In genomic region chr3:8929860-8930259, GRCh38 we compare ENCODE assay signal across 1 cellular context.
TF ChIP-seq lines count a peak whose summit lies in the region.

No MANE protein-coding gene starts in this region.

TF ChIP-seq in K562, 482 proteins besides CTCF, POLR2A, EP300 and RAD21 (continued from another document):
- TF ChIP-seq, protein P1, sequence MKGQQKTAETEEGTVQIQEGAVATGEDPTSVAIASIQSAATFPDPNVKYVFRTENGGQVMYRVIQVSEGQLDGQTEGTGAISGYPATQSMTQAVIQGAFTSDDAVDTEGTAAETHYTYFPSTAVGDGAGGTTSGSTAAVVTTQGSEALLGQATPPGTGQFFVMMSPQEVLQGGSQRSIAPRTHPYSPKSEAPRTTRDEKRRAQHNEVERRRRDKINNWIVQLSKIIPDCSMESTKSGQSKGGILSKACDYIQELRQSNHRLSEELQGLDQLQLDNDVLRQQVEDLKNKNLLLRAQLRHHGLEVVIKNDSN (CRISPR knock-in tag; IDR thresholded peaks at IDR 0.05): no peak
- TF ChIP-seq MAFG (tag; conservative IDR thresholded peaks at IDR 0.05) (no peak; the same call in 1 of the 2 replicates), ZNF561 (CRISPR knock-in tag; conservative IDR thresholded peaks at IDR 0.05) (no peak), L3MBTL2 (IDR thresholded peaks at IDR 0.05) (no peak), GATAD2B (IDR thresholded peaks at IDR 0.05; ENCODE audit: borderline replicate concordance) (no peak), ZBTB26 (CRISPR knock-in tag; IDR thresholded peaks at IDR 0.05) (no peak)
- TF ChIP-seq, protein P2, sequence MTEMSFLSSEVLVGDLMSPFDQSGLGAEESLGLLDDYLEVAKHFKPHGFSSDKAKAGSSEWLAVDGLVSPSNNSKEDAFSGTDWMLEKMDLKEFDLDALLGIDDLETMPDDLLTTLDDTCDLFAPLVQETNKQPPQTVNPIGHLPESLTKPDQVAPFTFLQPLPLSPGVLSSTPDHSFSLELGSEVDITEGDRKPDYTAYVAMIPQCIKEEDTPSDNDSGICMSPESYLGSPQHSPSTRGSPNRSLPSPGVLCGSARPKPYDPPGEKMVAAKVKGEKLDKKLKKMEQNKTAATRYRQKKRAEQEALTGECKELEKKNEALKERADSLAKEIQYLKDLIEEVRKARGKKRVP (CRISPR knock-in tag; IDR thresholded peaks at IDR 0.05): no peak
